In genomic region chr5:78648359-78649219, GRCh38 we compare ENCODE assay signal across 8 cellular contexts. TPM values are rescaled to one million over a fixed set of nuclear protein-coding genes. Genes with fewer than 3 reads are reported as not detected.
DNase-seq lines count a peak whose midpoint lies in the region; ATAC-seq and TF ChIP-seq lines count a peak whose summit lies in the region.

Gene LHFPL2, minus strand, starts transcription at chr5:78648772. Its CDS starts 138,559 bp downstream, at chr5:78510213.

- DNase-seq in CD4-positive, CD25-positive, alpha-beta regulatory T cell: peak in 1 of 3 donors; percentile 14
- DNase-seq in PC-9 (peak in 1 of 2 experiments; percentile 77), astrocyte of the hippocampus (ENCODE audit: low read depth, low spot score) (peak; percentile 91), right cardiac atrium (peak; percentile 88 to 95 (median 93)), posterior vena cava (ENCODE audit: low spot score) (peak; percentile 93)

- intact Hi-C loops in PC-9 (cut with micrococcal nuclease; ENCODE audit: unreplicated experiment): loop anchor here (5.0 to 10.0 kb wide), 2 partner anchors 141 to 336 kb away; partner anchors contain the start of gene ARSB
- intact Hi-C loops in right cardiac atrium (cut with DNase I): loop anchor here (2.0 to 10.0 kb wide), 5 partner anchors 74 to 174 kb away; no protein-coding TSS in a partner anchor
- intact Hi-C loops in posterior vena cava (cut with DNase I): loop anchor here in 1 of 2 donors (10.0 kb wide), 1 partner anchor 256 kb away; no protein-coding TSS in a partner anchor

- peaks cover 30% of the 10 kb centered on the region for H3K27me3 ChIP-seq in CD4-positive, CD25-positive, alpha-beta regulatory T cell (ENCODE audit: control insufficient read depth, insufficient read depth, low read length)
- H3K27me3 ChIP-seq in PC-9 (ENCODE audit: insufficient read depth, low read depth) (no peaks in the 10 kb centered on the region), right cardiac atrium (ENCODE audit: control insufficient read depth, insufficient read depth) (no peaks in the 10 kb centered on the region)

- no peak within 1 kb of the TSS for H3K27ac Mint-ChIP-seq in CD4-positive, CD25-positive, alpha-beta regulatory T cell

- H3K4me1 ChIP-seq in CD4-positive, CD25-positive, alpha-beta regulatory T cell (ENCODE audit: control insufficient read depth, insufficient read depth, low read length, poor library complexity, severe bottlenecking): peaks cover 11% of the 10 kb centered on the region
- H3K4me1 ChIP-seq in PC-9 (replicated peaks; ENCODE audit: insufficient read depth) (peaks cover 12% of the 10 kb centered on the region), right cardiac atrium (ENCODE audit: control insufficient read depth, insufficient read depth, low read length) (peaks cover 2% of the 10 kb centered on the region)

- H3K79me2 ChIP-seq in PC-9 (ENCODE audit: low read depth): peaks cover 44% of the 10 kb centered on the region

- under 1% methylated on average over 109 of the region's 112 CpGs for WGBS in right cardiac atrium

- no peaks in the 10 kb centered on the region for H3K36me3 ChIP-seq in CD4-positive, CD25-positive, alpha-beta regulatory T cell (ENCODE audit: control insufficient read depth, insufficient read depth, low read length)
- peaks cover 11% of the 10 kb centered on the region for H3K36me3 ChIP-seq in PC-9 (ENCODE audit: low read depth)

- peaks cover 64% of the 10 kb centered on the region for H3K27me3 Mint-ChIP-seq in CD4-positive, CD25-positive, alpha-beta regulatory T cell

- no peak within 1 kb of the TSS for H3K27ac ChIP-seq in CD4-positive, CD25-positive, alpha-beta regulatory T cell (ENCODE audit: insufficient read depth, low read length, poor library complexity, severe bottlenecking)
- H3K27ac ChIP-seq in PC-9: peak within 1 kb of the TSS; percentile 75
- H3K27ac ChIP-seq in right cardiac atrium (ENCODE audit: low read length): peak within 1 kb of the TSS; percentile 92

- H3K9me3 Mint-ChIP-seq in CD4-positive, CD25-positive, alpha-beta regulatory T cell: peaks cover 0 to 11% (median 0%) of the 10 kb centered on the region in 7 donors

- no peak for TF ChIP-seq CTCF in PC-9 (conservative IDR thresholded peaks at IDR 0.05)

- no peaks in the 10 kb centered on the region for H4K20me1 ChIP-seq in PC-9 (ENCODE audit: insufficient read depth)

- POLR2A ChIA-PET in PC-9 (lab: Charles Lee; ENCODE audit: unreplicated experiment): interaction anchor here (0.6 to 0.7 kb wide), 2 partner anchors 52 to 144 kb away, joined by 3 read pairs; no protein-coding TSS in a partner anchor

- H2AFZ ChIP-seq in PC-9: peak within 1 kb of the TSS; percentile 79

- H3K36me3 Mint-ChIP-seq in CD4-positive, CD25-positive, alpha-beta regulatory T cell: no peaks in the 10 kb centered on the region

- H3K9me2 ChIP-seq in PC-9 (ENCODE audit: insufficient read depth): no peaks in the 10 kb centered on the region

- H3K9me3 ChIP-seq in CD4-positive, CD25-positive, alpha-beta regulatory T cell (ENCODE audit: control insufficient read depth in 2 of 2, low read length in 2 of 2): no peaks in the 10 kb centered on the region
- no peaks in the 10 kb centered on the region for H3K9me3 ChIP-seq in PC-9 (ENCODE audit: insufficient read depth, low read depth)
- no peaks in the 10 kb centered on the region for H3K9me3 ChIP-seq in right cardiac atrium (ENCODE audit: control insufficient read depth, low read length)

- no peak within 1 kb of the TSS for H3K4me3 ChIP-seq in CD4-positive, CD25-positive, alpha-beta regulatory T cell (ENCODE audit: low read depth, low read length)
- H3K4me3 ChIP-seq in PC-9 (peak within 1 kb of the TSS; percentile 85), right cardiac atrium (ENCODE audit: low read length) (peak within 1 kb of the TSS; percentile 75)

- ATAC-seq in CD4-positive, CD25-positive, alpha-beta regulatory T cell (ENCODE audit: low read depth in 2 of 2): peak; percentile 38 to 42
- peak; percentile 41 for ATAC-seq in GM19043 (IDR thresholded peaks at IDR 0.05; ENCODE audit: low read depth, unreplicated experiment)
- peak; percentile 56 for ATAC-seq in HG03175 (IDR thresholded peaks at IDR 0.05; ENCODE audit: unreplicated experiment)
- ATAC-seq in right cardiac atrium: peak; percentile 90 to 93
- no peak for ATAC-seq in GM18519 (IDR thresholded peaks at IDR 0.05; ENCODE audit: low FRiP score, unreplicated experiment)

- H3K4me3 Mint-ChIP-seq in CD4-positive, CD25-positive, alpha-beta regulatory T cell: peak within 1 kb of the TSS; percentile 72 to 97 (median 78)

- peaks cover 14% of the 10 kb centered on the region for H3F3A ChIP-seq in PC-9 (ENCODE audit: insufficient read depth, low read depth)

- H3K4me2 ChIP-seq in PC-9: peak within 1 kb of the TSS; percentile 96

- BruUV-seq in PC-9 (replicated peaks; lab: Mats Ljungman, UMichigan): no TSS peak

- H3K4me1 Mint-ChIP-seq in CD4-positive, CD25-positive, alpha-beta regulatory T cell: peaks cover 0 to 16% (median 8%) of the 10 kb centered on the region in 4 donors

- CTCF ChIA-PET in PC-9 (lab: Charles Lee): interaction anchor here (0.7 kb wide), 1 partner anchor 328 kb away, joined by 5 read pairs; no protein-coding TSS in a partner anchor

RNA-seq across cellular contexts. Expression of gene LHFPL2, which starts in this region (rescaled TPM):
- total RNA-seq in CD4-positive, CD25-positive, alpha-beta regulatory T cell: 0.47 TPM
- under 1 TPM; 0.11 to 0.42 (median 0.26) TPM for polyA plus RNA-seq in CD4-positive, CD25-positive, alpha-beta regulatory T cell
- total RNA-seq in PC-9 (2021) (10.1 and 14.0 TPM in 2 replicates), right cardiac atrium (10 to 100 TPM in 3 of 4 donors, 1 to 10 TPM in 1; 9.7 to 21.4 (median 10.9) TPM), posterior vena cava (10 to 100 TPM; 34.9 to 44.4 TPM)
- 5.6 TPM for polyA plus RNA-seq in right cardiac atrium

Comparison
In these comparisons a context has a peak if more than half of its experiments do, and no peak if none do; other contexts are left out.
1. Peak in ATAC-seq in CD4-positive, CD25-positive, alpha-beta regulatory T cell; RNA of the gene not detected or under 1 TPM.